In genomic region chr15:56496635-56497034, GRCh38 we compare ENCODE assay signal across 1 cellular context.
TF ChIP-seq lines count a peak whose summit lies in the region.

No MANE protein-coding gene starts in this region.

TF ChIP-seq in WTC11, 78 proteins besides CTCF, POLR2A, EP300 and RAD21 (continued from another document):
- TF ChIP-seq PRDM15 (CRISPR knock-in tag; IDR thresholded peaks at IDR 0.05) (no peak), ZNF263 (CRISPR knock-in tag; IDR thresholded peaks at IDR 0.05; ENCODE audit: low read depth) (no peak), E2F4 (CRISPR knock-in tag; IDR thresholded peaks at IDR 0.05; ENCODE audit: borderline replicate concordance, low read depth) (no peak), TEAD4 (CRISPR knock-in tag; IDR thresholded peaks at IDR 0.05) (no peak)
